In genomic region chr2:9770308-9771100, GRCh38 we compare ENCODE assay signal across 8 cellular contexts.
A peak's percentile ranks its signal among the peaks of the same experiment; 100 is the strongest.
DNase-seq lines count a peak whose midpoint lies in the region; ATAC-seq and TF ChIP-seq lines count a peak whose summit lies in the region.

No MANE protein-coding gene starts in this region.

- peak; percentile 40 for ATAC-seq in GM18868 (IDR thresholded peaks at IDR 0.05; ENCODE audit: unreplicated experiment)
- peak; percentile 60 to 63 for ATAC-seq in lower lobe of right lung
- ATAC-seq in HG02678 (IDR thresholded peaks at IDR 0.05; ENCODE audit: unreplicated experiment) = no peak

- no peak for DNase-seq in AG09309 (ENCODE audit: low read depth)
- peak; percentile 74 for DNase-seq in NCI-H2227 treated with DMSO at 0.1 percent for 48 hours (lab: John Stamatoyannopoulos, UW)
- peak; percentile 67 for DNase-seq in activated CD4-positive, alpha-beta T cell treated with anti-CD3 and anti-CD28 coated beads for 48 hours
- peak in 2 of 3 donors; percentile 37 to 42 for DNase-seq in effector memory CD4-positive, alpha-beta T cell
- no peak for DNase-seq in lower lobe of right lung
- DNase-seq in substantia nigra (lab: John Stamatoyannopoulos, UW) = peak in 36 of 49 donors; percentile 20 to 76 (median 51)

- H3K27ac ChIP-seq in effector memory CD4-positive, alpha-beta T cell (ENCODE audit: insufficient read depth, low read length, poor library complexity, severe bottlenecking) = no peak overlapping the region
- peak overlapping the region; percentile 57 for H3K27ac ChIP-seq in lower lobe of right lung
- peak overlapping the region; percentile 13 for H3K27ac ChIP-seq in substantia nigra (ENCODE audit: low read depth, low read length, poor library complexity, severe bottlenecking)

- H3K36me3 ChIP-seq in effector memory CD4-positive, alpha-beta T cell (ENCODE audit: control insufficient read depth, insufficient read depth, low read length) = no peaks in the 10 kb centered on the region
- no peaks in the 10 kb centered on the region for H3K36me3 ChIP-seq in lower lobe of right lung

- no peaks in the 10 kb centered on the region for H3K27me3 ChIP-seq in effector memory CD4-positive, alpha-beta T cell (replicated peaks; ENCODE audit: control insufficient read depth, insufficient read depth, low read length, poor library complexity, severe bottlenecking)
- H3K27me3 ChIP-seq in lower lobe of right lung (ENCODE audit: low read depth) = no peaks in the 10 kb centered on the region

- H3K4me3 ChIP-seq in AG09309 (ENCODE audit: control insufficient read depth, low read depth, low read length) (no peak overlapping the region), lower lobe of right lung (peak overlapping the region; percentile 23)
- H3K4me3 ChIP-seq in effector memory CD4-positive, alpha-beta T cell (ENCODE audit: insufficient read depth, low read depth, low read length, poor library complexity, severe bottlenecking) = no peak overlapping the region

- peaks cover 7% of the 10 kb centered on the region for H3K4me1 ChIP-seq in effector memory CD4-positive, alpha-beta T cell (ENCODE audit: control insufficient read depth, insufficient read depth, low read length, poor library complexity, severe bottlenecking)
- H3K4me1 ChIP-seq in lower lobe of right lung = peaks cover 29% of the 10 kb centered on the region

- intact Hi-C loops in lower lobe of right lung (cut with DNase I) = no loop called here

- no peaks in the 10 kb centered on the region for H3K9me3 ChIP-seq in effector memory CD4-positive, alpha-beta T cell (ENCODE audit: control insufficient read depth, low read length)
- no peaks in the 10 kb centered on the region for H3K9me3 ChIP-seq in lower lobe of right lung

- TF ChIP-seq CTCF in AG09309 (IDR thresholded peaks at IDR 0.05; ENCODE audit: control insufficient read depth, insufficient read depth, low read depth, low read length, missing control alignments) (peak; percentile 66), lower lobe of right lung (IDR thresholded peaks at IDR 0.05) (peak; percentile 62)

Comparison
In these comparisons a context has a peak if more than half of its experiments do, and no peak if none do; other contexts are left out.
1. DNase-seq: peak in NCI-H2227 treated with DMSO at 0.1 percent for 48 hours (single experiment), activated CD4-positive, alpha-beta T cell treated with anti-CD3 and anti-CD28 coated beads for 48 hours (single experiment), effector memory CD4-positive, alpha-beta T cell (2 of 3) and substantia nigra (36 of 49); none in AG09309 (single experiment) and lower lobe of right lung (single experiment).